In genomic region chr4:53847935-53848334, GRCh38 we compare ENCODE assay signal across 1 cellular context.
TF ChIP-seq lines count a peak whose summit lies in the region.

No MANE protein-coding gene starts in this region.

TF ChIP-seq in liver, 16 proteins besides CTCF, POLR2A, EP300 and RAD21 (continued from another document):
- TF ChIP-seq REST (IDR thresholded peaks at IDR 0.05) (no peak), ATF3 (IDR thresholded peaks at IDR 0.05) (no peak), EGR1 (IDR thresholded peaks at IDR 0.05; ENCODE audit: low read depth in 2 of 2) (no peak), FOXA1 (IDR thresholded peaks at IDR 0.05) (no peak), HNF4G (IDR thresholded peaks at IDR 0.05) (no peak)
